Comparison of ENCODE assay signal across 10 cellular contexts in the genomic region with DNA sequence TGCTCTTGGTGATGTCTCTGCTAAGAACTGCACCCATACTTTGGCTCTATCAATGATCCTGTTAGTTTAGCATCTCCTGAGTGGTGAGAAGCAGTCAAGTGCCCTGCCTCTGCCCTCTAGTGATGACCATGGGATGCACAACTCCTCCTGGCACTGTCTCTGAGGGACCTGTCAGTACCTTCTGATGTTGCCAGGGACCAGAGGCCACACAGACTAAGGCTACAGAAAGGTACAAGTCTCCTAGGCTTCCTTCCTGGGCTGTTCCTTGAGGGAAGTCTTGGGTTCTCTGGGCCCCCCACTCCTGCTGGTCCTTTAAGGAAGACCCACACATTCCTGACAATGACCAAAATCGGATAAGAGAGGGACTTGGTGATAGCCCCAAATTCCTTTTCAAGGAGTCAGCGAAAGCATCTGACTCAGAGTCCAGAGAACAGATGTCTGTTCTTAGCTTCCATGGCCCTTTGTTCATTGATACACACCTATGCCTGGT. TPM values are rescaled to one million over a fixed set of nuclear protein-coding genes. Genes with fewer than 3 reads are reported as not detected.
DNase-seq lines count a peak whose midpoint lies in the region; ATAC-seq and TF ChIP-seq lines count a peak whose summit lies in the region.
"Had no signal": no experiment of that assay in that cellular context is flagged by ENCODE, and none has a peak within 500 bp of the region (broad histone marks: within the 10 kb centered on the region; RNA-seq: fewer than 3 reads in every experiment).

No MANE protein-coding gene starts in this region.

- H3K27ac ChIP-seq in liver (ENCODE audit: low read depth in 1 of 2, low read length in 2 of 2) = no peak overlapping the region
- H3K27ac ChIP-seq: esophagus squamous epithelium had no signal

- peak; percentile 67 to 79 for TF ChIP-seq RAD21 in liver (IDR thresholded peaks at IDR 0.05)

- H3K4me1 ChIP-seq in liver (ENCODE audit: control insufficient read depth in 4 of 4, insufficient read depth in 4 of 4, low read length in 3 of 4) = no peaks in the 10 kb centered on the region
- H3K4me1 ChIP-seq: esophagus squamous epithelium had no signal

- ATAC-seq in SK-N-SH treated with all-trans-retinoic acid at 6 μM for 48 hours (peak; percentile 88), HG03520 (IDR thresholded peaks at IDR 0.05; ENCODE audit: unreplicated experiment) (no peak), GM21786 (IDR thresholded peaks at IDR 0.05; ENCODE audit: unreplicated experiment) (no peak), HG03097 (IDR thresholded peaks at IDR 0.05; ENCODE audit: low FRiP score, unreplicated experiment) (no peak)

- H3K4me3 ChIP-seq in liver (ENCODE audit: low read depth in 1 of 3, low read length in 3 of 3) = no peak overlapping the region
- H3K4me3 ChIP-seq: esophagus squamous epithelium had no signal

- DNase-seq in COLO668 (lab: John Stamatoyannopoulos, UW; ENCODE audit: unreplicated experiment) (peak; percentile 5), H4 (ENCODE audit: low spot score) (peak; percentile 38)
- no peak for DNase-seq in activated CD4-positive, alpha-beta T cell treated with anti-CD3 and anti-CD28 coated beads, Interleukin-2, amount 50 U/mL, for 4 hours
- DNase-seq: esophagus squamous epithelium, T1000 had no signal

- H3K27me3 ChIP-seq in liver (ENCODE audit: control insufficient read depth in 4 of 4, insufficient read depth in 4 of 4, low read length in 3 of 4) = peaks cover 0 to 17% (median 5%) of the 10 kb centered on the region in 4 donors

- no peaks in the 10 kb centered on the region for H3K36me3 ChIP-seq in liver (ENCODE audit: control insufficient read depth in 4 of 4, insufficient read depth in 3 of 4, low read depth in 1 of 4, low read length in 3 of 4)
- H3K36me3 ChIP-seq: esophagus squamous epithelium had no signal

- WGBS in liver = 59% methylated on average over 2 of the region's 2 CpGs

- peak; percentile 33 for TF ChIP-seq CTCF in liver (IDR thresholded peaks at IDR 0.05; ENCODE audit: low read depth, low read length, missing input control)

- no peak overlapping the region for H3K9ac ChIP-seq in liver (ENCODE audit: low read depth in 1 of 2, low read length in 2 of 2)

- H3K9me3 ChIP-seq in liver (ENCODE audit: control insufficient read depth in 4 of 4, low read length in 3 of 4) = no peaks in the 10 kb centered on the region
- H3K9me3 ChIP-seq: esophagus squamous epithelium had no signal

TF ChIP-seq in SK-N-SH treated with all-trans-retinoic acid at 6 μM for 48 hours, 23 proteins besides CTCF, POLR2A, EP300 and RAD21:
- no peak for TF ChIP-seq ZC3H10 (CRISPR knock-in tag; IDR thresholded peaks at IDR 0.05)
- TF ChIP-seq, protein P1, sequence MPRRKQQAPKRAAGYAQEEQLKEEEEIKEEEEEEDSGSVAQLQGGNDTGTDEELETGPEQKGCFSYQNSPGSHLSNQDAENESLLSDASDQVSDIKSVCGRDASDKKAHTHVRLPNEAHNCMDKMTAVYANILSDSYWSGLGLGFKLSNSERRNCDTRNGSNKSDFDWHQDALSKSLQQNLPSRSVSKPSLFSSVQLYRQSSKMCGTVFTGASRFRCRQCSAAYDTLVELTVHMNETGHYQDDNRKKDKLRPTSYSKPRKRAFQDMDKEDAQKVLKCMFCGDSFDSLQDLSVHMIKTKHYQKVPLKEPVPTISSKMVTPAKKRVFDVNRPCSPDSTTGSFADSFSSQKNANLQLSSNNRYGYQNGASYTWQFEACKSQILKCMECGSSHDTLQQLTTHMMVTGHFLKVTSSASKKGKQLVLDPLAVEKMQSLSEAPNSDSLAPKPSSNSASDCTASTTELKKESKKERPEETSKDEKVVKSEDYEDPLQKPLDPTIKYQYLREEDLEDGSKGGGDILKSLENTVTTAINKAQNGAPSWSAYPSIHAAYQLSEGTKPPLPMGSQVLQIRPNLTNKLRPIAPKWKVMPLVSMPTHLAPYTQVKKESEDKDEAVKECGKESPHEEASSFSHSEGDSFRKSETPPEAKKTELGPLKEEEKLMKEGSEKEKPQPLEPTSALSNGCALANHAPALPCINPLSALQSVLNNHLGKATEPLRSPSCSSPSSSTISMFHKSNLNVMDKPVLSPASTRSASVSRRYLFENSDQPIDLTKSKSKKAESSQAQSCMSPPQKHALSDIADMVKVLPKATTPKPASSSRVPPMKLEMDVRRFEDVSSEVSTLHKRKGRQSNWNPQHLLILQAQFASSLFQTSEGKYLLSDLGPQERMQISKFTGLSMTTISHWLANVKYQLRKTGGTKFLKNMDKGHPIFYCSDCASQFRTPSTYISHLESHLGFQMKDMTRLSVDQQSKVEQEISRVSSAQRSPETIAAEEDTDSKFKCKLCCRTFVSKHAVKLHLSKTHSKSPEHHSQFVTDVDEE (CRISPR knock-in tag; IDR thresholded peaks at IDR 0.05) = no peak
- TF ChIP-seq, protein P2, sequence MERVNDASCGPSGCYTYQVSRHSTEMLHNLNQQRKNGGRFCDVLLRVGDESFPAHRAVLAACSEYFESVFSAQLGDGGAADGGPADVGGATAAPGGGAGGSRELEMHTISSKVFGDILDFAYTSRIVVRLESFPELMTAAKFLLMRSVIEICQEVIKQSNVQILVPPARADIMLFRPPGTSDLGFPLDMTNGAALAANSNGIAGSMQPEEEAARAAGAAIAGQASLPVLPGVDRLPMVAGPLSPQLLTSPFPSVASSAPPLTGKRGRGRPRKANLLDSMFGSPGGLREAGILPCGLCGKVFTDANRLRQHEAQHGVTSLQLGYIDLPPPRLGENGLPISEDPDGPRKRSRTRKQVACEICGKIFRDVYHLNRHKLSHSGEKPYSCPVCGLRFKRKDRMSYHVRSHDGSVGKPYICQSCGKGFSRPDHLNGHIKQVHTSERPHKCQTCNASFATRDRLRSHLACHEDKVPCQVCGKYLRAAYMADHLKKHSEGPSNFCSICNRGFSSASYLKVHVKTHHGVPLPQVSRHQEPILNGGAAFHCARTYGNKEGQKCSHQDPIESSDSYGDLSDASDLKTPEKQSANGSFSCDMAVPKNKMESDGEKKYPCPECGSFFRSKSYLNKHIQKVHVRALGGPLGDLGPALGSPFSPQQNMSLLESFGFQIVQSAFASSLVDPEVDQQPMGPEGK (CRISPR knock-in tag; IDR thresholded peaks at IDR 0.05; ENCODE audit: borderline replicate concordance) = no peak
- no peak for TF ChIP-seq BACH2 (CRISPR knock-in tag; IDR thresholded peaks at IDR 0.05; ENCODE audit: borderline replicate concordance)
- TF ChIP-seq ARNTL (CRISPR knock-in tag; IDR thresholded peaks at IDR 0.05; ENCODE audit: borderline replicate concordance, low read depth) = no peak
- no peak for TF ChIP-seq CSDC2 (CRISPR knock-in tag; IDR thresholded peaks at IDR 0.05)
- TF ChIP-seq SNAI2 (CRISPR knock-in tag; IDR thresholded peaks at IDR 0.05) = no peak

TF ChIP-seq in liver, 16 proteins besides CTCF, POLR2A, EP300 and RAD21 (continues in another document):
- TF ChIP-seq, protein P3, sequence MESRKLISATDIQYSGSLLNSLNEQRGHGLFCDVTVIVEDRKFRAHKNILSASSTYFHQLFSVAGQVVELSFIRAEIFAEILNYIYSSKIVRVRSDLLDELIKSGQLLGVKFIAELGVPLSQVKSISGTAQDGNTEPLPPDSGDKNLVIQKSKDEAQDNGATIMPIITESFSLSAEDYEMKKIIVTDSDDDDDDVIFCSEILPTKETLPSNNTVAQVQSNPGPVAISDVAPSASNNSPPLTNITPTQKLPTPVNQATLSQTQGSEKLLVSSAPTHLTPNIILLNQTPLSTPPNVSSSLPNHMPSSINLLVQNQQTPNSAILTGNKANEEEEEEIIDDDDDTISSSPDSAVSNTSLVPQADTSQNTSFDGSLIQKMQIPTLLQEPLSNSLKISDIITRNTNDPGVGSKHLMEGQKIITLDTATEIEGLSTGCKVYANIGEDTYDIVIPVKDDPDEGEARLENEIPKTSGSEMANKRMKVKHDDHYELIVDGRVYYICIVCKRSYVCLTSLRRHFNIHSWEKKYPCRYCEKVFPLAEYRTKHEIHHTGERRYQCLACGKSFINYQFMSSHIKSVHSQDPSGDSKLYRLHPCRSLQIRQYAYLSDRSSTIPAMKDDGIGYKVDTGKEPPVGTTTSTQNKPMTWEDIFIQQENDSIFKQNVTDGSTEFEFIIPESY (IDR thresholded peaks at IDR 0.05) = no peak
- TF ChIP-seq EGR1 (IDR thresholded peaks at IDR 0.05; ENCODE audit: low read depth in 2 of 2) = no peak
- no peak for TF ChIP-seq TAF1 (conservative IDR thresholded peaks at IDR 0.05)
- TF ChIP-seq FOXA2 (IDR thresholded peaks at IDR 0.05) = no peak
- TF ChIP-seq HNF4G (IDR thresholded peaks at IDR 0.05) = no peak
- no peak for TF ChIP-seq GABPA (IDR thresholded peaks at IDR 0.05 in 1 of 2, conservative IDR thresholded peaks at IDR 0.05 in 1 of 2)
- TF ChIP-seq FOXA1 (IDR thresholded peaks at IDR 0.05) = no peak
- no peak for TF ChIP-seq HNF4A (conservative IDR thresholded peaks at IDR 0.05)
- TF ChIP-seq JUND (IDR thresholded peaks at IDR 0.05) = no peak
- no peak for TF ChIP-seq RXRA (IDR thresholded peaks at IDR 0.05)
- TF ChIP-seq SP1 (IDR thresholded peaks at IDR 0.05) = no peak
- TF ChIP-seq, protein P4, sequence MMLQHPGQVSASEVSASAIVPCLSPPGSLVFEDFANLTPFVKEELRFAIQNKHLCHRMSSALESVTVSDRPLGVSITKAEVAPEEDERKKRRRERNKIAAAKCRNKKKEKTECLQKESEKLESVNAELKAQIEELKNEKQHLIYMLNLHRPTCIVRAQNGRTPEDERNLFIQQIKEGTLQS (IDR thresholded peaks at IDR 0.05) = no peak
- TF ChIP-seq, protein P5, sequence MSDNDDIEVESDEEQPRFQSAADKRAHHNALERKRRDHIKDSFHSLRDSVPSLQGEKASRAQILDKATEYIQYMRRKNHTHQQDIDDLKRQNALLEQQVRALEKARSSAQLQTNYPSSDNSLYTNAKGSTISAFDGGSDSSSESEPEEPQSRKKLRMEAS (IDR thresholded peaks at IDR 0.05) = no peak

RNA-seq across cellular contexts. Expression of a gene that starts 15.3 kb away (rescaled TPM):
- not detected in 2 replicates for total RNA-seq in H4 (2014; rRNA removed; shearing (Covaris generic))
- under 1 TPM in 1 of 2 donors, not detected in 1; 0.09 TPM for total RNA-seq in liver
- polyA plus RNA-seq in liver = under 1 TPM in 1 of 2 donors, not detected in 1; 0.06 TPM

Comparison
In these comparisons a context has a peak if more than half of its experiments do, and no peak if none do; other contexts are left out.
1. DNase-seq: peak in COLO668 (single experiment) and H4 (single experiment); none in activated CD4-positive, alpha-beta T cell treated with anti-CD3 and anti-CD28 coated beads, Interleukin-2, amount 50 U/mL, for 4 hours (0 of 2).